1 cellular context compared by ENCODE assay signal in the genomic region with DNA sequence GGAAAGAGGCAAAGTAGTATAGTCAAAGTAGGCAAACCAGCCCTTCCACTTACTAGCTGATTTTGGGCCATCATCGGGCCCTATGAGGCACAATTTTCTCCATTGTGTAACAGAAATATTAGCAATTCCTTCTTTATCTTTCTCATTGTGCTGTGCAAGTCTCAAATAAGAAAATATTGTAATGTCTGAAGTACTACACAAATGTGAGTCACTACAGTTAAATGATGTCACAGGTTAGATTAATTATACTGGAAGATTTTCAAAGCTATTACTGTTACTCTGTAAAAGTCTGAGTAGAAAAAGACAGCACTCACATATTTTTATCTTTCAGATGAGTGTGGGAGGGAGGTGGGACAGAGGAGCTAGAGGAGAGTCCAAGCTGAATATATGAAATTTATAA.
TF ChIP-seq lines count a peak whose summit lies in the region.

No MANE protein-coding gene starts in this region.

TF ChIP-seq in HEK293, 187 proteins besides CTCF, POLR2A, EP300 and RAD21 (continued from another document):
- TF ChIP-seq ZNF785 (tag by site-specific recombination; IDR thresholded peaks at IDR 0.05) (no peak), ZNF548 (tag by site-specific recombination; IDR thresholded peaks at IDR 0.05) (no peak), ZNF837 (tag by site-specific recombination; IDR thresholded peaks at IDR 0.05) (no peak), ZNF18 (tag by site-specific recombination; IDR thresholded peaks at IDR 0.05) (no peak), ZEB2 (tag by site-specific recombination; IDR thresholded peaks at IDR 0.05) (no peak)
